In genomic region chr5:178205010-178205748, GRCh38 we compare ENCODE assay signal across 1 cellular context.
A peak's percentile ranks its signal among the peaks of the same experiment; 100 is the strongest.
TF ChIP-seq lines count a peak whose summit lies in the region.

No MANE protein-coding gene starts in this region.

TF ChIP-seq in GM12878, 131 proteins besides CTCF, POLR2A, EP300 and RAD21 (continued from another document and continues in another):
- TF ChIP-seq ZNF274 (IDR thresholded peaks at IDR 0.05; ENCODE audit: insufficient read depth, insufficient read length) (no peak), NBN (IDR thresholded peaks at IDR 0.05) (no peak), RB1 (IDR thresholded peaks at IDR 0.05; ENCODE audit: borderline replicate concordance) (peak; percentile 18; the same call in 1 of the 2 replicates), SPI1 (IDR thresholded peaks at IDR 0.05; ENCODE audit: borderline replicate concordance, insufficient read depth, low read depth, low read length) (no peak), ZNF687 (IDR thresholded peaks at IDR 0.05) (peak; percentile 24; the same call in 1 of the 2 replicates), CREM (IDR thresholded peaks at IDR 0.05; ENCODE audit: low read depth) (no peak), SREBF1 (IDR thresholded peaks at IDR 0.05; ENCODE audit: low read length) (no peak), RAD51 (IDR thresholded peaks at IDR 0.05) (no peak), BCL11A (IDR thresholded peaks at IDR 0.05; ENCODE audit: low read depth, low read length) (no peak), MEF2B (IDR thresholded peaks at IDR 0.05; ENCODE audit: partially characterized antibody, poor library complexity, severe bottlenecking) (no peak), HSF1 (IDR thresholded peaks at IDR 0.05; ENCODE audit: low read depth, low read length) (no peak), PRDM15 (CRISPR knock-in tag; IDR thresholded peaks at IDR 0.05) (no peak), BACH1 (IDR thresholded peaks at IDR 0.05; ENCODE audit: borderline replicate concordance) (peak; percentile 73; the same call in 1 of the 2 replicates), ZBED1 (IDR thresholded peaks at IDR 0.05; ENCODE audit: borderline replicate concordance) (no peak), PKNOX1 (IDR thresholded peaks at IDR 0.05) (no peak), RELA (IDR thresholded peaks at IDR 0.05; ENCODE audit: borderline replicate concordance, partially characterized antibody) (peak; percentile 32), YBX1 (IDR thresholded peaks at IDR 0.05) (no peak), CHD1 (IDR thresholded peaks at IDR 0.05; ENCODE audit: low read depth, low read length) (no peak), CHD2 (IDR thresholded peaks at IDR 0.05; ENCODE audit: borderline replicate concordance, low read depth, low read length) (no peak; the same call in 1 of the 2 replicates), CUX1 (IDR thresholded peaks at IDR 0.05; ENCODE audit: insufficient replicate concordance, low read depth, low read length) (no peak), SREBF2 (IDR thresholded peaks at IDR 0.05; ENCODE audit: low read length) (no peak), MXI1 (IDR thresholded peaks at IDR 0.05; ENCODE audit: low read depth, low read length) (no peak), CEBPB (IDR thresholded peaks at IDR 0.05; ENCODE audit: borderline replicate concordance in 1 of 2, low read depth in 2 of 2, low read length in 2 of 2) (no peak), PBX3 (IDR thresholded peaks at IDR 0.05; ENCODE audit: insufficient replicate concordance, low read depth, low read length) (no peak), NFYA (IDR thresholded peaks at IDR 0.05; ENCODE audit: borderline replicate concordance, low read depth, low read length) (no peak), MTA2 (IDR thresholded peaks at IDR 0.05; ENCODE audit: low read depth) (no peak), ZZZ3 (IDR thresholded peaks at IDR 0.05; ENCODE audit: control insufficient read depth, insufficient read length, low read depth) (no peak), RCOR1 (conservative IDR thresholded peaks at IDR 0.05; ENCODE audit: low read depth, low read length) (no peak), ZNF217 (IDR thresholded peaks at IDR 0.05) (0 out of 2 replicates have a peak, but pooled peaks have one; percentile 20), BMI1 (IDR thresholded peaks at IDR 0.05; ENCODE audit: borderline replicate concordance) (no peak), KAT2A (conservative IDR thresholded peaks at IDR 0.05; ENCODE audit: control insufficient read depth, low read depth, low read length) (no peak), TARDBP (IDR thresholded peaks at IDR 0.05; ENCODE audit: borderline replicate concordance) (0 out of 2 replicates have a peak, but pooled peaks have one; percentile 13), HDAC2 (IDR thresholded peaks at IDR 0.05) (no peak)
- TF ChIP-seq, protein P1, sequence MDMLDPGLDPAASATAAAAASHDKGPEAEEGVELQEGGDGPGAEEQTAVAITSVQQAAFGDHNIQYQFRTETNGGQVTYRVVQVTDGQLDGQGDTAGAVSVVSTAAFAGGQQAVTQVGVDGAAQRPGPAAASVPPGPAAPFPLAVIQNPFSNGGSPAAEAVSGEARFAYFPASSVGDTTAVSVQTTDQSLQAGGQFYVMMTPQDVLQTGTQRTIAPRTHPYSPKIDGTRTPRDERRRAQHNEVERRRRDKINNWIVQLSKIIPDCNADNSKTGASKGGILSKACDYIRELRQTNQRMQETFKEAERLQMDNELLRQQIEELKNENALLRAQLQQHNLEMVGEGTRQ (IDR thresholded peaks at IDR 0.05; ENCODE audit: borderline replicate concordance, low read depth, low read length), result no peak
- TF ChIP-seq, protein P2, sequence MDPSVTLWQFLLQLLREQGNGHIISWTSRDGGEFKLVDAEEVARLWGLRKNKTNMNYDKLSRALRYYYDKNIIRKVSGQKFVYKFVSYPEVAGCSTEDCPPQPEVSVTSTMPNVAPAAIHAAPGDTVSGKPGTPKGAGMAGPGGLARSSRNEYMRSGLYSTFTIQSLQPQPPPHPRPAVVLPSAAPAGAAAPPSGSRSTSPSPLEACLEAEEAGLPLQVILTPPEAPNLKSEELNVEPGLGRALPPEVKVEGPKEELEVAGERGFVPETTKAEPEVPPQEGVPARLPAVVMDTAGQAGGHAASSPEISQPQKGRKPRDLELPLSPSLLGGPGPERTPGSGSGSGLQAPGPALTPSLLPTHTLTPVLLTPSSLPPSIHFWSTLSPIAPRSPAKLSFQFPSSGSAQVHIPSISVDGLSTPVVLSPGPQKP (IDR thresholded peaks at IDR 0.05; ENCODE audit: low read depth, low read length), result no peak
- TF ChIP-seq, protein P3, sequence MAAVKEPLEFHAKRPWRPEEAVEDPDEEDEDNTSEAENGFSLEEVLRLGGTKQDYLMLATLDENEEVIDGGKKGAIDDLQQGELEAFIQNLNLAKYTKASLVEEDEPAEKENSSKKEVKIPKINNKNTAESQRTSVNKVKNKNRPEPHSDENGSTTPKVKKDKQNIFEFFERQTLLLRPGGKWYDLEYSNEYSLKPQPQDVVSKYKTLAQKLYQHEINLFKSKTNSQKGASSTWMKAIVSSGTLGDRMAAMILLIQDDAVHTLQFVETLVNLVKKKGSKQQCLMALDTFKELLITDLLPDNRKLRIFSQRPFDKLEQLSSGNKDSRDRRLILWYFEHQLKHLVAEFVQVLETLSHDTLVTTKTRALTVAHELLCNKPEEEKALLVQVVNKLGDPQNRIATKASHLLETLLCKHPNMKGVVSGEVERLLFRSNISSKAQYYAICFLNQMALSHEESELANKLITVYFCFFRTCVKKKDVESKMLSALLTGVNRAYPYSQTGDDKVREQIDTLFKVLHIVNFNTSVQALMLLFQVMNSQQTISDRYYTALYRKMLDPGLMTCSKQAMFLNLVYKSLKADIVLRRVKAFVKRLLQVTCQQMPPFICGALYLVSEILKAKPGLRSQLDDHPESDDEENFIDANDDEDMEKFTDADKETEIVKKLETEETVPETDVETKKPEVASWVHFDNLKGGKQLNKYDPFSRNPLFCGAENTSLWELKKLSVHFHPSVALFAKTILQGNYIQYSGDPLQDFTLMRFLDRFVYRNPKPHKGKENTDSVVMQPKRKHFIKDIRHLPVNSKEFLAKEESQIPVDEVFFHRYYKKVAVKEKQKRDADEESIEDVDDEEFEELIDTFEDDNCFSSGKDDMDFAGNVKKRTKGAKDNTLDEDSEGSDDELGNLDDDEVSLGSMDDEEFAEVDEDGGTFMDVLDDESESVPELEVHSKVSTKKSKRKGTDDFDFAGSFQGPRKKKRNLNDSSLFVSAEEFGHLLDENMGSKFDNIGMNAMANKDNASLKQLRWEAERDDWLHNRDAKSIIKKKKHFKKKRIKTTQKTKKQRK (IDR thresholded peaks at IDR 0.05; ENCODE audit: low read depth, low read length), result no peak
